In the genomic region with DNA sequence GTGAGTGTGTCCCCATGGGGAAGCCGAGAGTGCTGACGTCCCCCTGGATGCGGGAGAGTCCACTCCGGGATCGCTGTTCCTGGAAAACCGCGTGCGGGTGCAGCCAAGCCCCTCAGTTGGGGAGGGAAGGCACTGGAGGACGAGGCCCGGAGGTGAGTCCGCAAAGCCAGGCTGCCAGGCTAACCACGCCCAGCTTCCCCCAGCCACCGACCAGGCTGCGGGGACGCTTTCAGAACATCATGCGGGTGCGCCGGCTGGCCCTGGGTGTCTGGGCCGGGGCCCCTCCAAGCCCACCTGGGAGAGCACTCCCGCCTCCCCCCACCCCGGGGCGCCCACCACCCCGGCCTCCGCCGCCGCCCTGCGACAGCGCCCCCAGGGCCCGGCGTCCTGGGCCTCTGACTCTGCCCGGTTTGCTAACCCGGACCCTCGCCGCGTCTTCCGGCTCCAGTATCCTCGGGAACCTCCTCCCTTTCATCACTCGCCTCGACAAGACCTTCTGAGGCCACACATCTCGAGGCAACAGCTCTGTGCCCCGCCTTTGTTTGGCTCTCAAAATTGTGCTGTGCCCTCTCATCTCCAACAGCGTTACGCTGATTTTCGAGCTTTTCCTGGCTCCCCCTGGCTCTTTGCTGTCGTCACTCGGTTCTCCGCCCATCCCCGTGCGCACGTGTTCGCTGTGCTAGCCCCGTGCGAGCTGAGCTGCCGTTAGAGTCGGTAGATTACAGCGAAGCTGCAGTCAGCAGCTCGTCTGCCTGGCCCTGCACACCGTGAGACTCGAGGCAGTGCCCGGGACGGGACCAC, we compare ENCODE assay signal across 8 cellular contexts. TPM values are rescaled to one million over a fixed set of nuclear protein-coding genes. Genes with fewer than 3 reads are reported as not detected.
DNase-seq lines count a peak whose midpoint lies in the region; ATAC-seq and TF ChIP-seq lines count a peak whose summit lies in the region.

No MANE protein-coding gene starts in this region.

- H3K27me3 ChIP-seq in left ventricle myocardium inferior (ENCODE audit: low read depth) (peaks cover 63% of the 10 kb centered on the region), skeletal muscle tissue (ENCODE audit: control insufficient read depth in 3 of 3, insufficient read depth in 3 of 3, low read length in 3 of 3) (peaks cover 32 to 48% (median 38%) of the 10 kb centered on the region in 3 donors)

- no peaks in the 10 kb centered on the region for H3K9me3 Mint-ChIP-seq in activated naive CD8-positive, alpha-beta T cell treated with anti-CD3 and anti-CD28 coated beads, Interleukin-2, amount 10 ng/mL, durations not matched to agents 7 days and 5 days

- peak overlapping the region; percentile 56 for H3K27ac Mint-ChIP-seq in activated naive CD8-positive, alpha-beta T cell treated with anti-CD3 and anti-CD28 coated beads, Interleukin-2, amount 10 ng/mL, durations not matched to agents 7 days and 5 days

- H3K4me3 ChIP-seq in left ventricle myocardium inferior (peak overlapping the region; percentile 59), skeletal muscle tissue (ENCODE audit: low read length in 3 of 3) (peak overlapping the region in 2 of 3 donors; percentile 24 to 64)

- peaks cover 17% of the 10 kb centered on the region for H3K27me3 Mint-ChIP-seq in activated naive CD8-positive, alpha-beta T cell treated with anti-CD3 and anti-CD28 coated beads, Interleukin-2, amount 10 ng/mL, durations not matched to agents 7 days and 5 days

- H3K9ac ChIP-seq in skeletal muscle tissue (ENCODE audit: low read depth in 1 of 3, low read length in 3 of 3), result no peak overlapping the region

- H3K4me1 ChIP-seq in left ventricle myocardium inferior, result peaks cover 11% of the 10 kb centered on the region
- H3K4me1 ChIP-seq in skeletal muscle tissue (ENCODE audit: control insufficient read depth in 3 of 3, insufficient read depth in 3 of 3, low read length in 3 of 3), result peaks cover 5 to 12% (median 6%) of the 10 kb centered on the region in 3 donors

- peak overlapping the region; percentile 85 for H3K4me3 Mint-ChIP-seq in activated naive CD8-positive, alpha-beta T cell treated with anti-CD3 and anti-CD28 coated beads, Interleukin-2, amount 10 ng/mL, durations not matched to agents 7 days and 5 days

- no peak for TF ChIP-seq CTCF in left ventricle myocardium inferior (IDR thresholded peaks at IDR 0.05; ENCODE audit: borderline replicate concordance)

- H3K36me3 ChIP-seq in left ventricle myocardium inferior (no peaks in the 10 kb centered on the region), skeletal muscle tissue (ENCODE audit: control insufficient read depth in 3 of 3, insufficient read depth in 3 of 3, low read length in 3 of 3) (no peaks in the 10 kb centered on the region)

- H3K27ac ChIP-seq in left ventricle myocardium inferior (replicated peaks) (no peak overlapping the region), skeletal muscle tissue (ENCODE audit: low read depth, low read length) (no peak overlapping the region)

- DNase-seq in NCI-H748 (lab: John Stamatoyannopoulos, UW; ENCODE audit: unreplicated experiment) (peak; percentile 57), NCI-H748 treated with DMSO at 0.1 percent for 48 hours (lab: John Stamatoyannopoulos, UW) (no peak), left ventricle myocardium inferior (peak; percentile 25), NCI-H1694 treated with DMSO at 0.1 percent for 48 hours (lab: John Stamatoyannopoulos, UW) (no peak)
- DNase-seq in activated naive CD8-positive, alpha-beta T cell treated with anti-CD3 and anti-CD28 coated beads, Interleukin-2, amount 10 ng/mL, durations not matched to agents 7 days and 5 days, result peak; percentile 55

- H3K9me3 ChIP-seq in left ventricle myocardium inferior (replicated peaks) (no peaks in the 10 kb centered on the region), skeletal muscle tissue (ENCODE audit: control insufficient read depth in 3 of 3, low read length in 3 of 3) (no peaks in the 10 kb centered on the region)

- H3K36me3 Mint-ChIP-seq in activated naive CD8-positive, alpha-beta T cell treated with anti-CD3 and anti-CD28 coated beads, Interleukin-2, amount 10 ng/mL, durations not matched to agents 7 days and 5 days, result no peaks in the 10 kb centered on the region

- H3K4me1 Mint-ChIP-seq in activated naive CD8-positive, alpha-beta T cell treated with anti-CD3 and anti-CD28 coated beads, Interleukin-2, amount 10 ng/mL, durations not matched to agents 7 days and 5 days, result peaks cover 4% of the 10 kb centered on the region

- intact Hi-C loops in left ventricle myocardium inferior (cut with micrococcal nuclease), result no loop called here

- ATAC-seq in activated naive CD8-positive, alpha-beta T cell treated with anti-CD3 and anti-CD28 coated beads, Interleukin-2, amount 10 ng/mL, durations not matched to agents 7 days and 5 days (ENCODE audit: low read depth), result peak; percentile 72
- ATAC-seq in GM21786 (IDR thresholded peaks at IDR 0.05; ENCODE audit: unreplicated experiment), result no peak
- no peak for ATAC-seq in GM18907 (IDR thresholded peaks at IDR 0.05; ENCODE audit: unreplicated experiment)

- POLR2A ChIA-PET in activated naive CD8-positive, alpha-beta T cell treated with anti-CD3 and anti-CD28 coated beads, Interleukin-2, amount 10 ng/mL, durations not matched to agents 7 days and 5 days (lab: Charles Lee), result no interaction called here

RNA-seq across cellular contexts. Expression of gene ENTPD6, which starts 47.1 kb away (rescaled TPM):
- total RNA-seq in activated naive CD8-positive, alpha-beta T cell treated with anti-CD3 and anti-CD28 coated beads, Interleukin-2, amount 10 ng/mL, durations not matched to agents 7 days and 5 days, result 10 to 100 TPM; 54.6 to 62.3 TPM
- total RNA-seq in left ventricle myocardium inferior (106 TPM), skeletal muscle tissue (17.7 TPM)

Comparison
In these comparisons a context has a peak if more than half of its experiments do, and no peak if none do; other contexts are left out.
1. DNase-seq: peak in NCI-H748 (single experiment), activated naive CD8-positive, alpha-beta T cell treated with anti-CD3 and anti-CD28 coated beads, Interleukin-2, amount 10 ng/mL, durations not matched to agents 7 days and 5 days (single experiment) and left ventricle myocardium inferior (single experiment); none in NCI-H748 treated with DMSO at 0.1 percent for 48 hours (single experiment) and NCI-H1694 treated with DMSO at 0.1 percent for 48 hours (single experiment).